ENCODE assay signal across 9 cellular contexts in genomic region chr13:50386527-50387123, GRCh38.
DNase-seq lines count a peak whose midpoint lies in the region; ATAC-seq and TF ChIP-seq lines count a peak whose summit lies in the region.
"Had no signal": no experiment of that assay in that cellular context is flagged by ENCODE, and none has a peak within 500 bp of the region (broad histone marks: within the 10 kb centered on the region; RNA-seq: fewer than 3 reads in every experiment).

No MANE protein-coding gene starts in this region.

- DNase-seq in EL (peak; percentile 26), foreskin fibroblast (peak; percentile 57 to 73), progenitor cell of endocrine pancreas (ENCODE audit: low spot score, unreplicated experiment) (no peak), activated gamma-delta T cell (lab: John Stamatoyannopoulos, UW) (no peak), dermis blood vessel endothelial cell (no peak), RKO (ENCODE audit: low spot score) (no peak)
- DNase-seq: activated CD8-positive, alpha-beta memory T cell treated with anti-CD3 and anti-CD28 coated beads, Interleukin-2, amount 50 U/mL, for 48 hours had no signal

- no peaks in the 10 kb centered on the region for H4K20me1 ChIP-seq in OCI-LY1 (ENCODE audit: insufficient read depth, low read length)

- H3K4me3 ChIP-seq in OCI-LY1 (ENCODE audit: low read depth, low read length, poor library complexity, severe bottlenecking) (peak overlapping the region; percentile 22), foreskin fibroblast (ENCODE audit: low read depth in 1 of 2, low read length in 2 of 2) (no peak overlapping the region)

- H3K27me3 ChIP-seq in OCI-LY1 (ENCODE audit: insufficient read depth, low read length) = no peaks in the 10 kb centered on the region

- H3K4me3 Mint-ChIP-seq in progenitor cell of endocrine pancreas (ENCODE audit: low read depth) = peak overlapping the region; percentile 56

- H3K4me1 Mint-ChIP-seq in progenitor cell of endocrine pancreas (ENCODE audit: low read depth) = peaks cover 18% of the 10 kb centered on the region

- no peaks in the 10 kb centered on the region for H3K36me3 ChIP-seq in OCI-LY1 (ENCODE audit: insufficient read depth, low read length)

- peak overlapping the region; percentile 56 for H3K4me2 ChIP-seq in OCI-LY1 (ENCODE audit: low read length)

- H3K36me3 Mint-ChIP-seq in progenitor cell of endocrine pancreas (ENCODE audit: insufficient read depth) = no peaks in the 10 kb centered on the region

- H3K27me3 Mint-ChIP-seq in progenitor cell of endocrine pancreas = no peaks in the 10 kb centered on the region

- no peak for ATAC-seq in HG02571 (IDR thresholded peaks at IDR 0.05; ENCODE audit: unreplicated experiment)

- peak overlapping the region; percentile 23; the same call in 1 of the 2 replicates for H3K9ac ChIP-seq in OCI-LY1 (ENCODE audit: low read length)

- TF ChIP-seq CTCF in OCI-LY1 (IDR thresholded peaks at IDR 0.05; ENCODE audit: low read length) (no peak), foreskin fibroblast (IDR thresholded peaks at IDR 0.05; ENCODE audit: low read depth, low read length) (no peak), progenitor cell of endocrine pancreas (IDR thresholded peaks at IDR 0.05; ENCODE audit: unreplicated experiment) (no peak)

- no peaks in the 10 kb centered on the region for H3K79me2 ChIP-seq in OCI-LY1 (ENCODE audit: insufficient read depth, low read length)

- no peak overlapping the region for H2AFZ ChIP-seq in OCI-LY1 (ENCODE audit: low read length)

- H3F3A ChIP-seq in OCI-LY1 (ENCODE audit: insufficient read depth, low read length) = no peaks in the 10 kb centered on the region

- H3K27ac ChIP-seq in OCI-LY1 (ENCODE audit: low read depth, low read length, poor library complexity, severe bottlenecking) = peak overlapping the region; percentile 65

- no peaks in the 10 kb centered on the region for H3K9me3 Mint-ChIP-seq in progenitor cell of endocrine pancreas (ENCODE audit: low read depth)

- H3K9me2 ChIP-seq in OCI-LY1 (ENCODE audit: low read depth, low read length) = no peaks in the 10 kb centered on the region

- H3K9me3 ChIP-seq in OCI-LY1 (ENCODE audit: low read length) = peaks cover 6% of the 10 kb centered on the region

- peaks cover 28% of the 10 kb centered on the region for H3K4me1 ChIP-seq in OCI-LY1 (ENCODE audit: insufficient read depth, low read length, severe bottlenecking)

- peak overlapping the region; percentile 92 for H3K27ac Mint-ChIP-seq in progenitor cell of endocrine pancreas

Comparison
In these comparisons a context has a peak if more than half of its experiments do, and no peak if none do; other contexts are left out.
1. DNase-seq: peak in EL (single experiment) and foreskin fibroblast (2 of 2); none in progenitor cell of endocrine pancreas (single experiment), activated gamma-delta T cell (single experiment), dermis blood vessel endothelial cell (single experiment) and RKO (single experiment).